Comparison of ENCODE assay signal across 8 cellular contexts in genomic region chr1:244865028-244865371, GRCh38. TPM values are rescaled to one million over a fixed set of nuclear protein-coding genes. Genes with fewer than 3 reads are reported as not detected.
DNase-seq lines count a peak whose midpoint lies in the region; ATAC-seq and TF ChIP-seq lines count a peak whose summit lies in the region.

No MANE protein-coding gene starts in this region.

- ATAC-seq in CD4-positive, alpha-beta T cell (ENCODE audit: poor library complexity) = no peak
- ATAC-seq in HG03175 (IDR thresholded peaks at IDR 0.05; ENCODE audit: unreplicated experiment) (no peak), HG03342 (IDR thresholded peaks at IDR 0.05; ENCODE audit: unreplicated experiment) (no peak)

- DNase-seq in CD4-positive, alpha-beta T cell = peak in 6 of 10 experiments; percentile 8 to 27 (median 12)
- peak; percentile 31 to 49 for DNase-seq in activated CD4-positive, alpha-beta T cell treated with anti-CD3 and anti-CD28 coated beads, Interleukin-2, amount 50 U/mL, for 48 hours
- peak in 1 of 2 donors; percentile 37 for DNase-seq in fibroblast of lung (ENCODE audit: low read depth in 2 of 2)
- peak in 39 of 56 donors; percentile 9 to 85 (median 45) for DNase-seq in nucleus accumbens (lab: John Stamatoyannopoulos, UW)
- no peak for DNase-seq in HT-29 (ENCODE audit: low spot score)

- POLR2A ChIA-PET in CD4-positive, alpha-beta T cell (lab: Charles Lee) = interaction anchor here (0.6 to 22.6 kb wide), 15 partner anchors 10 to 1610 kb away, joined by 3 to 1262 read pairs (median 22); partner anchors contain the start of genes ADSS2, CATSPERE, CEP170 and COX20

- peak overlapping the region; percentile 99 for H3K27ac ChIP-seq in CD4-positive, alpha-beta T cell (ENCODE audit: low read depth, low read length)
- H3K27ac ChIP-seq in KMS-11 (peak overlapping the region; percentile 97), fibroblast of lung (ENCODE audit: insufficient read depth, low read length) (peak overlapping the region; percentile 96)

- H2AFZ ChIP-seq in KMS-11 (ENCODE audit: low read depth) (peak overlapping the region; percentile 78), fibroblast of lung (ENCODE audit: low read length) (peak overlapping the region; percentile 89)

- H3K36me3 ChIP-seq in KMS-11 (ENCODE audit: insufficient read depth) (peaks cover 19% of the 10 kb centered on the region; the same call in 1 of the 2 replicates), fibroblast of lung (ENCODE audit: control insufficient read depth, insufficient read depth, low read length) (peaks cover 3% of the 10 kb centered on the region)

- peak overlapping the region; percentile 61 for H3K4me2 ChIP-seq in KMS-11
- H3K4me2 ChIP-seq in fibroblast of lung (ENCODE audit: extremely low read depth, insufficient read depth, low read length) = peak overlapping the region; percentile 80

- TF ChIP-seq CTCF in CD4-positive, alpha-beta T cell (IDR thresholded peaks at IDR 0.05) = no peak
- TF ChIP-seq CTCF in KMS-11 (conservative IDR thresholded peaks at IDR 0.05; ENCODE audit: low read depth, low read length) = no peak
- no peak for TF ChIP-seq CTCF in fibroblast of lung (conservative IDR thresholded peaks at IDR 0.05 in 1 of 2, IDR thresholded peaks at IDR 0.05 in 1 of 2; ENCODE audit: low read depth in 1 of 2, low read length in 2 of 2)

- H3K4me1 Mint-ChIP-seq in CD4-positive, alpha-beta T cell (ENCODE audit: low read depth) = peaks cover 47% of the 10 kb centered on the region

- no peak overlapping the region for H3K4me3 ChIP-seq in KMS-11 (IDR thresholded peaks at IDR 0.05; ENCODE audit: insufficient read depth, low read depth, low read length)
- H3K4me3 ChIP-seq in fibroblast of lung (replicated peaks in 1 of 4; ENCODE audit: control extremely low read depth in 1 of 4, insufficient read depth in 1 of 4, low read depth in 3 of 4, low read length in 4 of 4) = peak overlapping the region; percentile 54 to 88 (median 76)

- H3K79me2 ChIP-seq in KMS-11 (ENCODE audit: insufficient read depth, low read depth) = peaks cover 38% of the 10 kb centered on the region
- H3K79me2 ChIP-seq in fibroblast of lung (ENCODE audit: control insufficient read depth, insufficient read depth, low read length) = peaks cover 41% of the 10 kb centered on the region

- peaks cover 5% of the 10 kb centered on the region for H3K27me3 Mint-ChIP-seq in CD4-positive, alpha-beta T cell

- no peaks in the 10 kb centered on the region for H3K27me3 ChIP-seq in CD4-positive, alpha-beta T cell (ENCODE audit: control insufficient read depth, insufficient read depth, low read length)
- no peaks in the 10 kb centered on the region for H3K27me3 ChIP-seq in KMS-11 (ENCODE audit: insufficient read depth, low read depth)
- no peaks in the 10 kb centered on the region for H3K27me3 ChIP-seq in fibroblast of lung (ENCODE audit: control insufficient read depth, insufficient read depth, low read length)

- intact Hi-C loops in CD4-positive, alpha-beta T cell (cut with DNase I, micrococcal nuclease) = loop anchor here in 1 of 2 experiments (2.0 to 10.0 kb wide), 2 partner anchors 178 to 410 kb away; partner anchors contain the start of gene ADSS2

- CTCF ChIA-PET in CD4-positive, alpha-beta T cell (lab: Charles Lee) = interaction anchor here (0.5 to 6.2 kb wide), 9 partner anchors 11 to 177 kb away, joined by 3 to 63 read pairs (median 3); partner anchors contain the start of gene COX20

- no peaks in the 10 kb centered on the region for H3K9me3 Mint-ChIP-seq in CD4-positive, alpha-beta T cell

- H3K36me3 Mint-ChIP-seq in CD4-positive, alpha-beta T cell (ENCODE audit: low read depth) = peaks cover 51% of the 10 kb centered on the region

- H3K9me3 ChIP-seq in CD4-positive, alpha-beta T cell (ENCODE audit: control insufficient read depth, low read length) = no peaks in the 10 kb centered on the region
- H3K9me3 ChIP-seq in fibroblast of lung (ENCODE audit: control insufficient read depth, insufficient read depth, low read depth, low read length) = no peaks in the 10 kb centered on the region

- peak overlapping the region; percentile 98 for H3K9ac ChIP-seq in KMS-11
- H3K9ac ChIP-seq in fibroblast of lung (ENCODE audit: insufficient read depth, low read length) = peak overlapping the region; percentile 65

- H4K20me1 ChIP-seq in KMS-11 (ENCODE audit: insufficient read depth) (peaks cover 28% of the 10 kb centered on the region), fibroblast of lung (ENCODE audit: control insufficient read depth, extremely low read depth, insufficient read depth, low read length) (peaks cover 14% of the 10 kb centered on the region)

- H3K4me3 Mint-ChIP-seq in CD4-positive, alpha-beta T cell = peak overlapping the region; percentile 96

- peak overlapping the region; percentile 98 for H3K27ac Mint-ChIP-seq in CD4-positive, alpha-beta T cell

- peaks cover 22% of the 10 kb centered on the region for H3K4me1 ChIP-seq in KMS-11 (ENCODE audit: low read depth, poor library complexity, severe bottlenecking)
- peaks cover 3% of the 10 kb centered on the region for H3K4me1 ChIP-seq in fibroblast of lung (ENCODE audit: control insufficient read depth, extremely low read depth, insufficient read depth, low read length)

RNA-seq across cellular contexts. Expression of gene HNRNPU, which starts 0.7 kb away (rescaled TPM):
- total RNA-seq in CD4-positive, alpha-beta T cell = 100 to 1,000 TPM; 415 TPM
- 328 and 383 TPM in 2 replicates for total RNA-seq in fibroblast of lung
- polyA plus RNA-seq in fibroblast of lung = 231 and 330 TPM in 2 replicates
- 307 and 379 TPM in 2 replicates for polyA plus RNA-seq in fibroblast of lung (2012)
- polyA minus RNA-seq in fibroblast of lung (ENCODE audit: low replicate concordance) = 14.6 and 94.0 TPM in 2 replicates
- total RNA-seq in HT-29 (2014; rRNA removed; shearing (Covaris generic)) = 261 and 277 TPM in 2 replicates

RNA-seq across cellular contexts. Expression of gene COX20, which starts 29.5 kb away (rescaled TPM):
- total RNA-seq in CD4-positive, alpha-beta T cell = 10 to 100 TPM; 14.5 to 16.8 TPM
- total RNA-seq in fibroblast of lung = 14.9 and 22.8 TPM in 2 replicates
- polyA plus RNA-seq in fibroblast of lung = 51.5 and 51.9 TPM in 2 replicates
- 68.1 and 71.7 TPM in 2 replicates for polyA plus RNA-seq in fibroblast of lung (2012)
- polyA minus RNA-seq in fibroblast of lung (ENCODE audit: low replicate concordance) = 1.1 TPM in 2 replicates
- total RNA-seq in HT-29 (2014; rRNA removed; shearing (Covaris generic)) = 16.1 and 18.8 TPM in 2 replicates
